18 cellular contexts compared by ENCODE assay signal in the genomic region with DNA sequence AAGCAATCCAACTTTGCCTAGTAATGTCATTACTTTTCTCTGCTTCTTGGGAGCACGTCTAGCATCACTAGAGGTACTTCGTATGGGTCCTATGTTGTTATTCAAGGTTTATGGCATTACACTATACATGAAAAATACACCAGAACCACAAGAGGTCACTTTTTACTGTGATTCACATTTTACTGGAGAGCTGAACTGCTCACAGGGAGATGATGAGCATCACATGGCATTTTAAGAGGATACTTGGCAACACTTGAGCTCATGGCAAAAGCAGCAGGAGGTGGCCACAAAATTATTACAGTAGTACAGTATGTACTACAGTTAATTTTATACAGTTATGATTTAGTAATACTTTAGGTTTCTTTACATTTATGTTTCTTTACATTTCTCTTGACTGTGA.
DNase-seq lines count a peak whose midpoint lies in the region; ATAC-seq and FAIRE-seq lines count a peak whose summit lies in the region.
"Had no signal": no experiment of that assay in that cellular context is flagged by ENCODE, and none has a peak within 500 bp of the region (broad histone marks: within the 10 kb centered on the region; RNA-seq: fewer than 3 reads in every experiment).

No MANE protein-coding gene starts in this region.

- peak; percentile 91 for FAIRE-seq in HTR-8/SVneo (lab: Jason Lieb, UNC)
- FAIRE-seq: GM18507 had no signal

- no peak for ATAC-seq in HG02678 (IDR thresholded peaks at IDR 0.05; ENCODE audit: unreplicated experiment)
- ATAC-seq: activated naive CD4-positive, alpha-beta T cell treated with anti-CD3 and anti-CD28 coated beads, Interleukin-2, amount 50 U/mL, for 72 hours had no signal

- DNase-seq in NCI-H1105 treated with DMSO at 0.1 percent for 48 hours (lab: John Stamatoyannopoulos, UW) (peak; percentile 42), NCI-H1105 (lab: John Stamatoyannopoulos, UW) (no peak), HTR-8/SVneo (ENCODE audit: insufficient read length, low spot score) (no peak), NCI-H345 (lab: John Stamatoyannopoulos, UW) (peak; percentile 73), foreskin melanocyte (peak; percentile 13), NCI-H2171 (lab: John Stamatoyannopoulos, UW) (no peak), UCSD-AML1 (lab: John Stamatoyannopoulos, UW; ENCODE audit: unreplicated experiment) (no peak)
- DNase-seq: 8988T; activated CD4-positive, alpha-beta memory T cell treated with anti-CD3 and anti-CD28 coated beads for 36 hours; activated T-cell treated with anti-CD3 and anti-CD28 coated beads, Interleukin-2, amount 50 U/mL, for 24 hours; colonic mucosa; foreskin fibroblast; stimulated activated CD4-positive, alpha-beta T cell treated with anti-CD3 and anti-CD28 coated beads, Interleukin-15, amount 100 ng/mL, for 24 hours; stimulated activated naive CD4-positive, alpha-beta T cell; tibial artery had no signal

Comparison
In these comparisons a context has a peak if more than half of its experiments do, and no peak if none do; other contexts are left out.
1. DNase-seq: peak in NCI-H1105 treated with DMSO at 0.1 percent for 48 hours (single experiment), NCI-H345 (single experiment) and foreskin melanocyte (single experiment); none in NCI-H1105 (single experiment), HTR-8/SVneo (single experiment), NCI-H2171 (single experiment) and UCSD-AML1 (single experiment).